Comparison of ENCODE assay signal across 1 cellular context in the genomic region with DNA sequence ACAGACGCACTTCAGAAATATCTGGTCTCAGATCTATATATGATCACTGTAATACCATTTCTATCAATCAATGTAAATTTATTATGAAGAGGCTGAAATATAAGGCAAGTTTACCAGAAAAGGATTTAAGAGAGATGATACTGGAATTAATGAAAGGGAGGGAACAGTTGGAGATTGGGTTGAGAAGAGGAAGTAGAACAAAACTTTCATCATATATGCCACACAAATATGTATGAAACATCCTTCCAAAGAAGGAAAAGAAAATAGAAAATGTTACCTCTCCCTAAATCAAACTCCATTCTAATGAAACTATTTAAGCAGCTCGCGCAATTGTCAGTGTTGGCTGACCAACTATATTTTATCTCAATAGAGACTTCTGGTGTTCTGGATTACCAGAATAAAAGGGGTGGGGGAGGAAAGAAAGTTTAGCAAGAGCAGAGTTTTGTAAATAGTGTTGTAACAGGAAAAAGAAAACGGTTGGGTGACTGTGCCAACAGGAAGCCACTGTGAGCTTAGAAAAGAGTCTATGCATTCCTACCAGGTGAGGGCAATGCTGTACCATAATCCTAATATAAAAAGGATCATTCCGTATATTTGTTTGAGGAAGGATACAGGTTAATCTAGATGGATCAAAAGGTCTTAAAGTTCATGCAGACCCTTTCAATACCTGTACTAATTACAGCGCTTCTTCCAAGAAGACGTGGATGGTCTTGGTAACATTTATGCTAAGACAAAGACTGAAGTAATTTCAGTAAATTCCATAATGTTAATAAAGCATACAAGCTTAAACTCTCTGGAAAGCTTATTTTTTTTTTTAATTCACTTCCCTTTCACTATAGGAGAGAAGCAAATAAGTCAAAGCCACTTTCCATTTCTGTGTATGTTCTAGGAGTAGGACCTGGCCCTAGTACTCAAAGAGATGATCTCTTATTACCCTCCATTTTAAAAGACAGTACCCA.
A peak's percentile ranks its signal among the peaks of the same experiment; 100 is the strongest.
TF ChIP-seq lines count a peak whose summit lies in the region.

No MANE protein-coding gene starts in this region.

TF ChIP-seq in HCT116, 20 proteins besides CTCF, POLR2A, EP300 and RAD21 (continued from another document):
- TF ChIP-seq, protein P1, sequence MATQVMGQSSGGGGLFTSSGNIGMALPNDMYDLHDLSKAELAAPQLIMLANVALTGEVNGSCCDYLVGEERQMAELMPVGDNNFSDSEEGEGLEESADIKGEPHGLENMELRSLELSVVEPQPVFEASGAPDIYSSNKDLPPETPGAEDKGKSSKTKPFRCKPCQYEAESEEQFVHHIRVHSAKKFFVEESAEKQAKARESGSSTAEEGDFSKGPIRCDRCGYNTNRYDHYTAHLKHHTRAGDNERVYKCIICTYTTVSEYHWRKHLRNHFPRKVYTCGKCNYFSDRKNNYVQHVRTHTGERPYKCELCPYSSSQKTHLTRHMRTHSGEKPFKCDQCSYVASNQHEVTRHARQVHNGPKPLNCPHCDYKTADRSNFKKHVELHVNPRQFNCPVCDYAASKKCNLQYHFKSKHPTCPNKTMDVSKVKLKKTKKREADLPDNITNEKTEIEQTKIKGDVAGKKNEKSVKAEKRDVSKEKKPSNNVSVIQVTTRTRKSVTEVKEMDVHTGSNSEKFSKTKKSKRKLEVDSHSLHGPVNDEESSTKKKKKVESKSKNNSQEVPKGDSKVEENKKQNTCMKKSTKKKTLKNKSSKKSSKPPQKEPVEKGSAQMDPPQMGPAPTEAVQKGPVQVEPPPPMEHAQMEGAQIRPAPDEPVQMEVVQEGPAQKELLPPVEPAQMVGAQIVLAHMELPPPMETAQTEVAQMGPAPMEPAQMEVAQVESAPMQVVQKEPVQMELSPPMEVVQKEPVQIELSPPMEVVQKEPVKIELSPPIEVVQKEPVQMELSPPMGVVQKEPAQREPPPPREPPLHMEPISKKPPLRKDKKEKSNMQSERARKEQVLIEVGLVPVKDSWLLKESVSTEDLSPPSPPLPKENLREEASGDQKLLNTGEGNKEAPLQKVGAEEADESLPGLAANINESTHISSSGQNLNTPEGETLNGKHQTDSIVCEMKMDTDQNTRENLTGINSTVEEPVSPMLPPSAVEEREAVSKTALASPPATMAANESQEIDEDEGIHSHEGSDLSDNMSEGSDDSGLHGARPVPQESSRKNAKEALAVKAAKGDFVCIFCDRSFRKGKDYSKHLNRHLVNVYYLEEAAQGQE (IDR thresholded peaks at IDR 0.05; ENCODE audit: low read depth) = no peak
- TF ChIP-seq SP1 (IDR thresholded peaks at IDR 0.05; ENCODE audit: low read depth) (0 out of 2 replicates have a peak, but pooled peaks have one; percentile 6), CEBPB (IDR thresholded peaks at IDR 0.05; ENCODE audit: low read depth) (peak; percentile 17; the same call in 1 of the 2 replicates), TCF7L2 (IDR thresholded peaks at IDR 0.05; ENCODE audit: borderline replicate concordance, extremely low read depth, insufficient read depth, insufficient read length) (no peak), SIN3A (IDR thresholded peaks at IDR 0.05; ENCODE audit: low read depth) (no peak)
- TF ChIP-seq, protein P2, sequence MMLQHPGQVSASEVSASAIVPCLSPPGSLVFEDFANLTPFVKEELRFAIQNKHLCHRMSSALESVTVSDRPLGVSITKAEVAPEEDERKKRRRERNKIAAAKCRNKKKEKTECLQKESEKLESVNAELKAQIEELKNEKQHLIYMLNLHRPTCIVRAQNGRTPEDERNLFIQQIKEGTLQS (IDR thresholded peaks at IDR 0.05) = no peak
